ENCODE assay signal across 8 cellular contexts in genomic region chr2:229922449-229923386, GRCh38. TPM values are rescaled to one million over a fixed set of nuclear protein-coding genes. Genes with fewer than 3 reads are reported as not detected.
DNase-seq lines count a peak whose midpoint lies in the region; ATAC-seq and TF ChIP-seq lines count a peak whose summit lies in the region.

Gene FBXO36 (plus strand): TSS chr2:229922503. CDS start chr2:229922514, 11 bp downstream.

- DNase-seq in GM04504 (ENCODE audit: low read depth) (peak; percentile 27), H7 (peak; percentile 75), SK-N-DZ (ENCODE audit: low spot score) (peak; percentile 57), amniotic epithelial cell (ENCODE audit: low read depth) (peak; percentile 44), hypothalamus (lab: John Stamatoyannopoulos, UW) (peak in 41 of 51 donors; percentile 53 to 99 (median 89)), gastrocnemius medialis (peak; percentile 14 to 35), globus pallidus (ENCODE audit: low spot score) (no peak)

- H2AFZ ChIP-seq in Loucy (ENCODE audit: low read length), result peak within 1 kb of the TSS; percentile 99

- peaks cover 34% of the 10 kb centered on the region for H4K20me1 ChIP-seq in Loucy (ENCODE audit: insufficient read depth, low read length, poor library complexity, severe bottlenecking)

- peak within 1 kb of the TSS; percentile 83 for H3K9ac ChIP-seq in Loucy (ENCODE audit: low read depth, low read length, poor library complexity, severe bottlenecking)

- no peaks in the 10 kb centered on the region for H3K9me2 ChIP-seq in Loucy (replicated peaks; ENCODE audit: low read depth, low read length)

- ATAC-seq in gastrocnemius medialis, result peak; percentile 79 to 84

- no peaks in the 10 kb centered on the region for H3K36me3 ChIP-seq in H7 (replicated peaks; ENCODE audit: control insufficient read depth, insufficient read depth, low read length)
- H3K36me3 ChIP-seq in Loucy (ENCODE audit: insufficient read depth, low read length), result no peaks in the 10 kb centered on the region
- no peaks in the 10 kb centered on the region for H3K36me3 ChIP-seq in gastrocnemius medialis

- H3K4me3 ChIP-seq in H7 (ENCODE audit: insufficient read depth, low read depth, low read length) (peak within 1 kb of the TSS; percentile 82), Loucy (ENCODE audit: low read length, poor library complexity, severe bottlenecking) (peak within 1 kb of the TSS; percentile 85), gastrocnemius medialis (peak within 1 kb of the TSS; percentile 73 to 99 (median 92))

- TF ChIP-seq POLR2A in gastrocnemius medialis (IDR thresholded peaks at IDR 0.05), result no peak

- no peaks in the 10 kb centered on the region for H3K9me3 ChIP-seq in Loucy (ENCODE audit: insufficient read depth, low read depth, low read length)
- no peaks in the 10 kb centered on the region for H3K9me3 ChIP-seq in gastrocnemius medialis

- H3K4me1 ChIP-seq in Loucy (ENCODE audit: insufficient read depth, low read length, poor library complexity, severe bottlenecking) (peaks cover 40% of the 10 kb centered on the region), gastrocnemius medialis (peaks cover 28 to 29% of the 10 kb centered on the region in 2 donors)

- H3K27me3 ChIP-seq in H7 (ENCODE audit: control insufficient read depth, insufficient read depth, low read length) (no peaks in the 10 kb centered on the region), Loucy (ENCODE audit: insufficient read depth, low read length, poor library complexity, severe bottlenecking) (no peaks in the 10 kb centered on the region), gastrocnemius medialis (no peaks in the 10 kb centered on the region)

- H3F3A ChIP-seq in Loucy (ENCODE audit: low read depth), result no peaks in the 10 kb centered on the region

- H3K79me2 ChIP-seq in Loucy (ENCODE audit: insufficient read depth, low read length), result peaks cover 47% of the 10 kb centered on the region

- TF ChIP-seq CTCF in Loucy (conservative IDR thresholded peaks at IDR 0.05; ENCODE audit: low read length) (no peak), gastrocnemius medialis (IDR thresholded peaks at IDR 0.05 in 4 of 5, conservative IDR thresholded peaks at IDR 0.05 in 1 of 5) (no peak)

- peak within 1 kb of the TSS; percentile 97 to 100 (median 100) for H3K27ac ChIP-seq in gastrocnemius medialis

- peak within 1 kb of the TSS; percentile 99 for H3K4me2 ChIP-seq in Loucy (ENCODE audit: low read depth, low read length, poor library complexity, severe bottlenecking)

- in situ Hi-C loops in gastrocnemius medialis (cut with MboI; ENCODE audit: low sequenced_read_pairs in 4 of 4), result no loop called here

- intact Hi-C loops in gastrocnemius medialis (cut with DNase I; ENCODE audit: low total_unique reads), result loop anchor here (5.0 kb wide), 2 partner anchors 140 to 1135 kb away; partner anchors contain the start of gene PSMD1

RNA-seq across cellular contexts. Expression of gene FBXO36, which starts in this region (rescaled TPM):
- total RNA-seq in H7 (2014; rRNA removed; shearing (Covaris generic)), result 7.9 and 10.2 TPM in 2 replicates
- polyA plus RNA-seq in SK-N-DZ (2014; cell fraction: cytosol; rRNA removed), result 2.5 and 4.5 TPM in 2 replicates
- polyA plus RNA-seq in SK-N-DZ (2014; cell fraction: nucleus; rRNA removed), result 2.5 and 3.4 TPM in 2 replicates
- total RNA-seq in gastrocnemius medialis, result 1 to 10 TPM in 2 of 4 donors, under 1 TPM in 2; 0.64 to 2.2 (median 0.98) TPM
